ENCODE assay signal across 10 cellular contexts in the genomic region with DNA sequence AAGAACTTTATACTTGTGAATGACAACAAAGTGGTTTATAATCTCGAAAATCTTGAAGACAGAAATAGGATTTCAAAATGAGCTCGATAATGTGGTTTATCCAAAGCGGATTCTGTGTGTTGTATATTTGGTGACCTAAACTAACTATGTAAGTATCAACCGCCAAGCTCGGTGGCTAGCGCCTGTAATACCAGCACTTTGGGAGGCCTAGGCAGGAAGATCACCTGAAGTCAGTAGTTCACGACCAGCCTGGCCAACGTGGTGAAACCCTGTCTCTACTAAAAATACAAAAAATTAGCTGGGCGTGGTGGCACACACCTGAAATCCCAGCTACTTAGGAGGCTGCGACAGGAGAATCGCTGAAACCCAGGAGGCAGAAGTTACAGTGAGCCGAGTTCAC. TPM values are rescaled to one million over a fixed set of nuclear protein-coding genes. Genes with fewer than 3 reads are reported as not detected.
DNase-seq lines count a peak whose midpoint lies in the region; ATAC-seq and TF ChIP-seq lines count a peak whose summit lies in the region.
"Had no signal": no experiment of that assay in that cellular context is flagged by ENCODE, and none has a peak within 500 bp of the region (broad histone marks: within the 10 kb centered on the region; RNA-seq: fewer than 3 reads in every experiment).

No MANE protein-coding gene starts in this region.

- no peak for TF ChIP-seq POLR2A in upper lobe of left lung (IDR thresholded peaks at IDR 0.05)

- H3K4me3 Mint-ChIP-seq in activated CD4-positive, alpha-beta memory T cell treated with anti-CD3 and anti-CD28 coated beads for 36 hours: peak overlapping the region; percentile 92
- peak overlapping the region in 4 of 5 donors; percentile 0 to 92 (median 91) for H3K4me3 Mint-ChIP-seq in immature natural killer cell
- no peak overlapping the region for H3K4me3 Mint-ChIP-seq in stimulated activated memory B cell treated with anti-CD40 and anti-IgM and Interleukin-4, amounts not matched to agents 10 μg/mL and 1 μg/mL and 100 μg/mL, for 72 hours

- H3K9me3 ChIP-seq in heart right ventricle: no peaks in the 10 kb centered on the region
- H3K9me3 ChIP-seq in upper lobe of left lung: no peaks in the 10 kb centered on the region

- H3K9me3 Mint-ChIP-seq in activated CD4-positive, alpha-beta memory T cell treated with anti-CD3 and anti-CD28 coated beads for 36 hours: no peaks in the 10 kb centered on the region
- no peaks in the 10 kb centered on the region for H3K9me3 Mint-ChIP-seq in immature natural killer cell
- H3K9me3 Mint-ChIP-seq in stimulated activated memory B cell treated with anti-CD40 and anti-IgM and Interleukin-4, amounts not matched to agents 10 μg/mL and 1 μg/mL and 100 μg/mL, for 72 hours: no peaks in the 10 kb centered on the region

- H3K27me3 ChIP-seq in heart right ventricle: no peaks in the 10 kb centered on the region
- H3K27me3 ChIP-seq in upper lobe of left lung: no peaks in the 10 kb centered on the region

- H3K27ac ChIP-seq in heart right ventricle (peak overlapping the region in 7 of 10 donors; percentile 89 to 96 (median 92)), upper lobe of left lung (peak overlapping the region in 3 of 4 donors; percentile 90 to 95 (median 91))

- H3K27ac Mint-ChIP-seq in activated CD4-positive, alpha-beta memory T cell treated with anti-CD3 and anti-CD28 coated beads for 36 hours: peak overlapping the region; percentile 44
- H3K27ac Mint-ChIP-seq in immature natural killer cell: peak overlapping the region in 5 of 6 donors; percentile 28 to 91 (median 87)
- H3K27ac Mint-ChIP-seq in stimulated activated memory B cell treated with anti-CD40 and anti-IgM and Interleukin-4, amounts not matched to agents 10 μg/mL and 1 μg/mL and 100 μg/mL, for 72 hours: no peak overlapping the region

- H3K27me3 Mint-ChIP-seq in activated CD4-positive, alpha-beta memory T cell treated with anti-CD3 and anti-CD28 coated beads for 36 hours: no peaks in the 10 kb centered on the region
- H3K27me3 Mint-ChIP-seq in immature natural killer cell (ENCODE audit: low read depth in 3 of 3): peaks cover 2 to 20% (median 10%) of the 10 kb centered on the region in 3 donors
- no peaks in the 10 kb centered on the region for H3K27me3 Mint-ChIP-seq in stimulated activated memory B cell treated with anti-CD40 and anti-IgM and Interleukin-4, amounts not matched to agents 10 μg/mL and 1 μg/mL and 100 μg/mL, for 72 hours

- ATAC-seq in heart right ventricle: no peak
- no peak for ATAC-seq in Right ventricle myocardium superior (ENCODE audit: poor library complexity)
- no peak for ATAC-seq in upper lobe of left lung (ENCODE audit: low FRiP score in 2 of 2)
- no peak for ATAC-seq in stimulated activated memory B cell treated with anti-CD40 and anti-IgM and Interleukin-4, amounts not matched to agents 10 μg/mL and 1 μg/mL and 100 μg/mL, for 72 hours

- H3K4me1 Mint-ChIP-seq in activated CD4-positive, alpha-beta memory T cell treated with anti-CD3 and anti-CD28 coated beads for 36 hours (ENCODE audit: low read depth): peaks cover 67% of the 10 kb centered on the region
- H3K4me1 Mint-ChIP-seq in immature natural killer cell: peaks cover 37 to 46% of the 10 kb centered on the region in 2 donors
- H3K4me1 Mint-ChIP-seq in stimulated activated memory B cell treated with anti-CD40 and anti-IgM and Interleukin-4, amounts not matched to agents 10 μg/mL and 1 μg/mL and 100 μg/mL, for 72 hours: peaks cover 66% of the 10 kb centered on the region

- peak overlapping the region in 6 of 10 donors; percentile 65 to 87 (median 78) for H3K4me3 ChIP-seq in heart right ventricle
- peak overlapping the region in 1 of 4 donors; percentile 72 for H3K4me3 ChIP-seq in upper lobe of left lung

- WGBS in heart right ventricle, 2 donors: 83 to 91% methylated on average over 12 of the region's 12 CpGs
- 88 to 93% methylated on average over 12 of the region's 12 CpGs for WGBS in upper lobe of left lung, 2 donors

- TF ChIP-seq CTCF in heart right ventricle (IDR thresholded peaks at IDR 0.05) (no peak), upper lobe of left lung (IDR thresholded peaks at IDR 0.05) (no peak)

- peaks cover 0 to 37% (median 0%) of the 10 kb centered on the region in 9 donors for H3K36me3 ChIP-seq in heart right ventricle
- H3K36me3 ChIP-seq in upper lobe of left lung: no peaks in the 10 kb centered on the region

- peaks cover 35% of the 10 kb centered on the region for H3K36me3 Mint-ChIP-seq in activated CD4-positive, alpha-beta memory T cell treated with anti-CD3 and anti-CD28 coated beads for 36 hours
- H3K36me3 Mint-ChIP-seq in immature natural killer cell: peaks cover 3 to 8% (median 4%) of the 10 kb centered on the region in 3 donors
- H3K36me3 Mint-ChIP-seq in stimulated activated memory B cell treated with anti-CD40 and anti-IgM and Interleukin-4, amounts not matched to agents 10 μg/mL and 1 μg/mL and 100 μg/mL, for 72 hours: peaks cover 15% of the 10 kb centered on the region

- DNase-seq in heart right ventricle (no peak), Right ventricle myocardium superior (no peak), immature natural killer cell (no peak), upper lobe of left lung (no peak), NCI-H446 treated with DMSO at 0.1 percent for 48 hours (lab: John Stamatoyannopoulos, UW) (no peak), NCI-H2081 treated with DMSO at 0.1 percent for 48 hours (lab: John Stamatoyannopoulos, UW) (no peak)
- no peak for DNase-seq in activated CD4-positive, alpha-beta memory T cell treated with anti-CD3 and anti-CD28 coated beads for 36 hours
- DNase-seq: NCI-H774, retina had no signal

- CTCF ChIA-PET in activated CD4-positive, alpha-beta memory T cell treated with anti-CD3 and anti-CD28 coated beads for 36 hours (lab: Charles Lee): interaction anchor here (1.0 to 3.5 kb wide), 9 partner anchors 10 to 786 kb away, joined by 3 to 37 read pairs (median 6); a partner anchor contains a TSS

- intact Hi-C loops in heart right ventricle (cut with DNase I) (loop anchor here in 7 of 10 donors (5.0 to 10.0 kb wide), 4 partner anchors 88 to 98 kb away; no protein-coding TSS in a partner anchor), Right ventricle myocardium superior (cut with DNase I) (loop anchor here (5.0 kb wide), 1 partner anchor 98 kb away; no protein-coding TSS in a partner anchor)
- intact Hi-C loops in activated CD4-positive, alpha-beta memory T cell treated with anti-CD3 and anti-CD28 coated beads for 36 hours (cut with micrococcal nuclease): loop anchor here (1.0 to 5.0 kb wide), 2 partner anchors 18 to 203 kb away; a partner anchor contains a TSS

- H3K4me1 ChIP-seq in heart right ventricle (peaks cover 0 to 80% (median 56%) of the 10 kb centered on the region in 9 donors), upper lobe of left lung (peaks cover 26 to 61% (median 41%) of the 10 kb centered on the region in 4 donors)

- TF ChIP-seq EP300 in upper lobe of left lung (IDR thresholded peaks at IDR 0.05): no peak

- POLR2A ChIA-PET in activated CD4-positive, alpha-beta memory T cell treated with anti-CD3 and anti-CD28 coated beads for 36 hours (lab: Charles Lee): interaction anchor here (1.5 to 2.7 kb wide), 3 partner anchors 14 to 100 kb away, joined by 4 to 20 read pairs (median 11); no protein-coding TSS in a partner anchor

RNA-seq across cellular contexts. Expression of a gene that starts 2.2 kb away (rescaled TPM):
- 100 to 1,000 TPM in 5 of 10 donors, 10 to 100 TPM in 5; 60.3 to 195 (median 109) TPM for total RNA-seq in heart right ventricle
- 10 to 100 TPM; 31.0 to 45.9 TPM for polyA plus RNA-seq in heart right ventricle
- 60.4 TPM for total RNA-seq in Right ventricle myocardium superior
- 100 to 1,000 TPM; 136 to 145 TPM for total RNA-seq in activated CD4-positive, alpha-beta memory T cell treated with anti-CD3 and anti-CD28 coated beads for 36 hours
- 1 to 10 TPM; 5.2 to 8.5 (median 7.3) TPM for polyA plus RNA-seq in immature natural killer cell
- 100 to 1,000 TPM in 3 of 6 donors, 10 to 100 TPM in 3; 67.9 to 152 (median 94.6) TPM for total RNA-seq in upper lobe of left lung
